In genomic region chr1:204405988-204406387, GRCh38 we compare ENCODE assay signal across 9 cellular contexts. TPM values are rescaled to one million over a fixed set of nuclear protein-coding genes. Genes with fewer than 3 reads are reported as not detected.
DNase-seq lines count a peak whose midpoint lies in the region; ATAC-seq and TF ChIP-seq lines count a peak whose summit lies in the region.
"Had no signal": no experiment of that assay in that cellular context is flagged by ENCODE, and none has a peak within 500 bp of the region (broad histone marks: within the 10 kb centered on the region; RNA-seq: fewer than 3 reads in every experiment).

No MANE protein-coding gene starts in this region.

- H3K4me3 Mint-ChIP-seq in MCF 10A (ENCODE audit: unreplicated experiment) (peak overlapping the region; percentile 100), natural killer cell (peak overlapping the region; percentile 99)

- peaks cover 100% of the 10 kb centered on the region for H4K20me1 ChIP-seq in BLaER1

- H3K36me3 ChIP-seq in BLaER1 (peaks cover 45% of the 10 kb centered on the region), HUES48 (ENCODE audit: control insufficient read depth, insufficient read depth, low read length) (peaks cover 56% of the 10 kb centered on the region)

- H3K36me3 Mint-ChIP-seq in MCF 10A (ENCODE audit: insufficient read depth, unreplicated experiment) (peaks cover 100% of the 10 kb centered on the region), natural killer cell (peaks cover 6% of the 10 kb centered on the region)

- H3K4me3 ChIP-seq in BLaER1 (no peak overlapping the region; the same call in 1 of the 2 replicates), HUES48 (ENCODE audit: low read depth, low read length) (0 out of 2 replicates have a peak overlapping the region, but pooled peaks have one; percentile 3)

- BruUV-seq in MCF 10A (replicated peaks; lab: Mats Ljungman, UMichigan), result no TSS peak

- H3K4me1 Mint-ChIP-seq in MCF 10A (ENCODE audit: insufficient read depth, unreplicated experiment) (peaks cover 26% of the 10 kb centered on the region), natural killer cell (peaks cover 52 to 66% of the 10 kb centered on the region in 2 donors)

- H3K9ac ChIP-seq in BLaER1 (no peak overlapping the region; the same call in 1 of the 2 replicates), HUES48 (ENCODE audit: low read depth, low read length) (no peak overlapping the region)

- intact Hi-C loops in MCF 10A (cut with micrococcal nuclease) (no loop called here), natural killer cell (cut with micrococcal nuclease) (no loop called here)

- DNase-seq in MCF 10A (ENCODE audit: unreplicated experiment) (no peak), natural killer cell (no peak), COLO829 (ENCODE audit: low spot score) (no peak), GM10248 (ENCODE audit: extremely low spot score) (no peak)
- DNase-seq: stimulated activated CD4-positive, alpha-beta T cell treated with anti-CD3 and anti-CD28 coated beads, Interleukin-4, amount 100 ng/mL, for 4 hours had no signal

- CTCF ChIA-PET in MCF 10A (lab: Yijun Ruan, JAX), result interaction anchor here (0.6 to 3.3 kb wide), 14 partner anchors 7 to 1511 kb away, joined by 3 to 29 read pairs (median 4); partner anchors contain the start of gene SNRPE
- CTCF ChIA-PET in GM10248 (lab: Yijun Ruan, JAX), result interaction anchor here (5.7 kb wide), 1 partner anchor 9 kb away, joined by 88 read pairs; no protein-coding TSS in a partner anchor

- no peak overlapping the region for H3K27ac Mint-ChIP-seq in MCF 10A (ENCODE audit: low read depth, unreplicated experiment)
- peak overlapping the region; percentile 98 to 100 for H3K27ac Mint-ChIP-seq in natural killer cell

- TF ChIP-seq CTCF in MCF 10A (IDR thresholded peaks at IDR 0.05; ENCODE audit: unreplicated experiment) (no peak), natural killer cell (IDR thresholded peaks at IDR 0.05) (no peak), GM10248 (IDR thresholded peaks at IDR 0.05; ENCODE audit: control extremely low read depth, extremely low read depth, low read depth, missing control alignments) (no peak)

- ATAC-seq in natural killer cell (no peak), HG02852 (IDR thresholded peaks at IDR 0.05; ENCODE audit: unreplicated experiment) (no peak), HG02840 (IDR thresholded peaks at IDR 0.05; ENCODE audit: low FRiP score, unreplicated experiment) (no peak)

- POLR2A ChIA-PET in MCF 10A (lab: Yijun Ruan, JAX), result interaction anchor here (0.6 to 8.7 kb wide), 12 partner anchors 8 to 261 kb away, joined by 3 to 182 read pairs (median 10); partner anchors contain the start of gene PIK3C2B
- POLR2A ChIA-PET in GM10248 (lab: Yijun Ruan, JAX), result interaction anchor here (0.5 kb wide), 1 partner anchor 1746 kb away, joined by 8 read pairs; no protein-coding TSS in a partner anchor

- H3K9me3 Mint-ChIP-seq in MCF 10A (ENCODE audit: unreplicated experiment) (no peaks in the 10 kb centered on the region), natural killer cell (no peaks in the 10 kb centered on the region)

- H3K4me2 ChIP-seq in BLaER1, result peak overlapping the region; percentile 92

- H3K9me3 ChIP-seq in BLaER1 (no peaks in the 10 kb centered on the region), HUES48 (ENCODE audit: control insufficient read depth, insufficient read depth, low read length) (no peaks in the 10 kb centered on the region)

- no peaks in the 10 kb centered on the region for H3K27me3 ChIP-seq in BLaER1
- no peaks in the 10 kb centered on the region for H3K27me3 ChIP-seq in HUES48 (ENCODE audit: control insufficient read depth, insufficient read depth, low read length)

- no peaks in the 10 kb centered on the region for H3K27me3 Mint-ChIP-seq in MCF 10A (ENCODE audit: insufficient read depth, unreplicated experiment)
- H3K27me3 Mint-ChIP-seq in natural killer cell (ENCODE audit: low read depth in 2 of 2), result no peaks in the 10 kb centered on the region

- peaks cover 22% of the 10 kb centered on the region for H3K4me1 ChIP-seq in BLaER1
- no peaks in the 10 kb centered on the region for H3K4me1 ChIP-seq in HUES48 (ENCODE audit: control insufficient read depth, insufficient read depth, low read length)

- H3K27ac ChIP-seq in BLaER1 (no peak overlapping the region), HUES48 (ENCODE audit: low read depth, low read length) (no peak overlapping the region)

RNA-seq across cellular contexts. Expression of gene PPP1R15B, which starts 5.6 kb away (rescaled TPM):
- total RNA-seq in MCF 10A (2022) (86.0 and 94.8 TPM in 2 replicates), natural killer cell (100 to 1,000 TPM; 174 to 236 (median 222) TPM)

RNA-seq across cellular contexts. Expression of gene PLEKHA6, which starts 46.3 kb away (rescaled TPM):
- 65.9 and 75.9 TPM in 2 replicates for total RNA-seq in MCF 10A (2022)
- under 1 TPM; 0.10 to 0.43 (median 0.16) TPM for total RNA-seq in natural killer cell

Comparison
In these comparisons a context has a peak if more than half of its experiments do, and no peak if none do; other contexts are left out.
1. RNA of gene PLEKHA6, which starts 46.3 kb away (total RNA-seq): 65.9 to 75.9 TPM in MCF 10A; 0.10 to 0.43 TPM in natural killer cell; every median in the first group is over 10 times any median in the second.